ENCODE assay signal across 18 cellular contexts in the genomic region with DNA sequence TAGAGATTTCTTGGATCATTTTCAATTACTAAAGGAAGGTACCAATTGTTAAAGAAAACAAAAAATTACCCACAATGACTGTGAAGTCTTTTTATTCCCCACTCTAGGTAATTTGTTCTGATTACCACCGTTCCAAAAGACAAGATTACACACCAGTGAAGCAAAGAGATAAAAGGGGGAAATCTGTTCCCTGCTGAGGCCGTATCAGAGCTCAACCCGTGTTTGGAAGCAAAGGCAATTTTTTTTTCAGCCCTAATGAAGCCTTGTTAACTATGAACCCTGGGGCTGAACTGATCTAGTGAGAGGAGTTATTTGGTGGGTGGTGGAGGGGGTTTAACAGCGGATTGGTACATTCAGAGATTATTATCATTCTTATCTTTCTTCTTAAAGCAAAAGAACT.
DNase-seq lines count a peak whose midpoint lies in the region; TF ChIP-seq lines count a peak whose summit lies in the region.
"Had no signal": no experiment of that assay in that cellular context is flagged by ENCODE, and none has a peak within 500 bp of the region (broad histone marks: within the 10 kb centered on the region; RNA-seq: fewer than 3 reads in every experiment).

No MANE protein-coding gene starts in this region.

- no peaks in the 10 kb centered on the region for H4K20me1 ChIP-seq in hepatocyte (ENCODE audit: insufficient read depth, poor library complexity, severe bottlenecking)
- H4K20me1 ChIP-seq: BLaER1 had no signal

- peaks cover 4% of the 10 kb centered on the region for H3K36me3 Mint-ChIP-seq in osteocyte (ENCODE audit: unreplicated experiment)
- H3K36me3 Mint-ChIP-seq: CD8-positive, alpha-beta T cell had no signal

- intact Hi-C loops in lower leg skin (cut with DNase I; ENCODE audit: low total_unique reads) = no loop called here

- H3K4me3 Mint-ChIP-seq in osteocyte (ENCODE audit: unreplicated experiment) = no peak overlapping the region
- H3K4me3 Mint-ChIP-seq: CD8-positive, alpha-beta T cell had no signal

- 39% methylated on average over 4 of the region's 4 CpGs for WGBS in hepatocyte (ENCODE audit: low lambda C conversion rate, missing lambda C conversion rate)
- 47 to 60% methylated on average over 4 of the region's 4 CpGs for WGBS in lower leg skin, 2 donors

- peak overlapping the region; percentile 89 for H3K27ac Mint-ChIP-seq in osteocyte (ENCODE audit: unreplicated experiment)
- H3K27ac Mint-ChIP-seq: CD8-positive, alpha-beta T cell had no signal

- H3K9me2 ChIP-seq in hepatocyte (replicated peaks; ENCODE audit: insufficient read depth) = no peaks in the 10 kb centered on the region

- TF ChIP-seq POLR2A in lower leg skin (IDR thresholded peaks at IDR 0.05) = no peak

- TF ChIP-seq CTCF in hepatocyte (IDR thresholded peaks at IDR 0.05; ENCODE audit: poor library complexity) (no peak), osteocyte (IDR thresholded peaks at IDR 0.05) (no peak), lower leg skin (IDR thresholded peaks at IDR 0.05) (no peak)

- H3K4me2 ChIP-seq in hepatocyte = peak overlapping the region; percentile 8
- H3K4me2 ChIP-seq: BLaER1 had no signal

- H3K79me2 ChIP-seq in hepatocyte = no peaks in the 10 kb centered on the region

- no peaks in the 10 kb centered on the region for H3K27me3 ChIP-seq in hepatocyte
- H3K27me3 ChIP-seq: BLaER1 had no signal

- H3K27me3 Mint-ChIP-seq in osteocyte (ENCODE audit: unreplicated experiment) = no peaks in the 10 kb centered on the region

- no peak overlapping the region for H2AFZ ChIP-seq in hepatocyte

- no peak overlapping the region for H3K4me3 ChIP-seq in hepatocyte
- H3K4me3 ChIP-seq in lower leg skin (ENCODE audit: low read depth, poor library complexity, severe bottlenecking) = no peak overlapping the region
- H3K4me3 ChIP-seq: BLaER1, GM12878, HAP-1 had no signal

- peaks cover 40% of the 10 kb centered on the region for H3K4me1 Mint-ChIP-seq in osteocyte (ENCODE audit: unreplicated experiment)

- H3K36me3 ChIP-seq in hepatocyte (replicated peaks; ENCODE audit: insufficient read depth, low read depth) = no peaks in the 10 kb centered on the region
- H3K36me3 ChIP-seq: BLaER1, HAP-1 had no signal

- peak overlapping the region; percentile 57 for H3K27ac ChIP-seq in hepatocyte
- H3K27ac ChIP-seq: 22Rv1, BLaER1, HL-60, RWPE1 had no signal

- no peaks in the 10 kb centered on the region for H3K9me3 ChIP-seq in hepatocyte (ENCODE audit: low read depth)
- H3K9me3 ChIP-seq: HAP-1 had no signal

- DNase-seq in NCI-H748 (lab: John Stamatoyannopoulos, UW; ENCODE audit: unreplicated experiment) (peak; percentile 16), NCI-H748 treated with DMSO at 0.1 percent for 48 hours (lab: John Stamatoyannopoulos, UW) (no peak), NCI-H2227 treated with DMSO at 0.1 percent for 48 hours (lab: John Stamatoyannopoulos, UW) (peak; percentile 89), hepatocyte (ENCODE audit: low spot score) (no peak), osteocyte (ENCODE audit: extremely low spot score, unreplicated experiment) (no peak), lower leg skin (ENCODE audit: low spot score in 2 of 2) (no peak), hepatic stellate cell (ENCODE audit: low spot score) (no peak), GF-D8 (lab: John Stamatoyannopoulos, UW) (no peak)
- DNase-seq: CD8-positive, alpha-beta T cell; DND-41; NCI-H1417 treated with DMSO at 0.1 percent for 48 hours; NCI-H524 treated with DMSO at 0.1 percent for 48 hours had no signal

- H3K9me3 Mint-ChIP-seq in osteocyte (ENCODE audit: unreplicated experiment) = no peaks in the 10 kb centered on the region
- H3K9me3 Mint-ChIP-seq: CD8-positive, alpha-beta T cell had no signal

- H3K4me1 ChIP-seq in hepatocyte (ENCODE audit: insufficient read depth) = peaks cover 23% of the 10 kb centered on the region
- H3K4me1 ChIP-seq: BLaER1, HAP-1 had no signal

Comparison
In these comparisons a context has a peak if more than half of its experiments do, and no peak if none do; other contexts are left out.
1. DNase-seq: peak in NCI-H748 (single experiment) and NCI-H2227 treated with DMSO at 0.1 percent for 48 hours (single experiment); none in NCI-H748 treated with DMSO at 0.1 percent for 48 hours (single experiment), hepatocyte (single experiment), osteocyte (single experiment), lower leg skin (0 of 2), hepatic stellate cell (single experiment) and GF-D8 (single experiment).